Comparison of ENCODE assay signal across 11 cellular contexts in the genomic region with DNA sequence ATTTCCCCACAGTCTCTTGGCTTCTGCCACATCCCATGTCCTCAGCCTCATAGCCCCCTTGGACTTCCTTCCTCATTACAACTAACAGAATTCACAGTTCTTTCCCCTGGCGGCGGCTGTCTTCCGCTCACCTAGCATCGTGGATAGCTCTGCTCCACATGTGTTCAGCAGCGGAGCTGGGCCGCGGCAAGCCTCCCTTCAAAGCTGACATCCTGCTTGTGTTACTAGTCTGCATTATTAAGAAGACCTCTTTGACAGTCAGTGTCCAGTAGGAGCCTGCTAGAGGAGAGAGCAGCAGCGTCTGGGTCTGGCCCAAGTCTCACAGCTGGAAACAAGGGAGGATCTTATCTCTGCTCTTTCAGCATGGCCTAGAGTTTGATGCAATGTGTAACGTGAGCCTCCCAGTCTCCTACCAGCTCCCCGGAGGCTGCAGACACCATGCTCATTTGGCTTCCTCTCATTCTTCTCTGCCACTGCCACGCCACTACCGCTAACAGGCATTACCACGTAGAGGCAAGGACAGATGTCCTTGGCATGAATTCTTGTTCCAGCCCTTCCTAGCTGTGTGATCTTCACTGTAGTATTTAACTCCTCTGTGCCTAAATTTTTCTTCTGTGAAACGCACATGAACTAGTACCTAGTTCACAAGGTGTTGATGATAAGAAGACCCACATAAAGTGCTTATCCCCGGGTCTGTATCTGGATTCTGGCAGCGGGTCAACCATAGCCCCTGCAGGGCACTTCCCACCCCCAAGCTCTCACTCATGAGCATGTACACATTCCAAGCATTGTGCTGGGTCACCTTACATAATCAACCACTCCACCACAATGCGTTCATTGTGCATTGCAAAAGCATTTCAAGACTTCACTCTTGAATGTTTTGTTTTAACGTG.
DNase-seq lines count a peak whose midpoint lies in the region; ATAC-seq and TF ChIP-seq lines count a peak whose summit lies in the region.
"Had no signal": no experiment of that assay in that cellular context is flagged by ENCODE, and none has a peak within 500 bp of the region (broad histone marks: within the 10 kb centered on the region; RNA-seq: fewer than 3 reads in every experiment).

No MANE protein-coding gene starts in this region.

- no peaks in the 10 kb centered on the region for H3K36me3 Mint-ChIP-seq in activated CD4-positive, alpha-beta T cell treated with anti-CD3 and anti-CD28 coated beads, Interleukin-2, amount 10 ng/mL, durations not matched to agents 7 days and 5 days (ENCODE audit: low read depth)

- no peak for TF ChIP-seq POLR2A in esophagus muscularis mucosa (IDR thresholded peaks at IDR 0.05; ENCODE audit: low read depth)

- DNase-seq in activated CD4-positive, alpha-beta T cell treated with anti-CD3 and anti-CD28 coated beads, Interleukin-2, amount 10 ng/mL, durations not matched to agents 7 days and 5 days = no peak
- DNase-seq in activated CD4-positive, alpha-beta T cell treated with anti-CD3 and anti-CD28 coated beads for 4 hours = no peak
- DNase-seq in UCSD-AML1 (lab: John Stamatoyannopoulos, UW; ENCODE audit: unreplicated experiment) (peak; percentile 42), left cardiac atrium (peak; percentile 57), smooth muscle cell (lab: John Stamatoyannopoulos, UW; ENCODE audit: unreplicated experiment) (no peak), mesenteric fat pad (ENCODE audit: low spot score) (no peak), esophagus muscularis mucosa (ENCODE audit: extremely low spot score) (no peak), NCI-H510A (lab: John Stamatoyannopoulos, UW) (no peak)
- DNase-seq: stimulated activated CD4-positive, alpha-beta T cell treated with anti-CD3 and anti-CD28 coated beads, Interleukin-15, amount 100 ng/mL, for 24 hours had no signal

- H3K27me3 Mint-ChIP-seq in activated CD4-positive, alpha-beta T cell treated with anti-CD3 and anti-CD28 coated beads, Interleukin-2, amount 10 ng/mL, durations not matched to agents 7 days and 5 days = no peaks in the 10 kb centered on the region
- H3K27me3 Mint-ChIP-seq: dendritic cell treated with granulocyte-macrophage colony-stimulating factor and Interleukin-4, amounts not matched to agents 40 ng/mL and 50 ng/mL, for 4 days had no signal

- no peak overlapping the region for H3K4me3 Mint-ChIP-seq in activated CD4-positive, alpha-beta T cell treated with anti-CD3 and anti-CD28 coated beads, Interleukin-2, amount 10 ng/mL, durations not matched to agents 7 days and 5 days
- H3K4me3 Mint-ChIP-seq: dendritic cell treated with granulocyte-macrophage colony-stimulating factor and Interleukin-4, amounts not matched to agents 40 ng/mL and 50 ng/mL, for 4 days had no signal

- peaks cover 79% of the 10 kb centered on the region for H3K4me1 Mint-ChIP-seq in activated CD4-positive, alpha-beta T cell treated with anti-CD3 and anti-CD28 coated beads, Interleukin-2, amount 10 ng/mL, durations not matched to agents 7 days and 5 days

- peak overlapping the region; percentile 80 for H3K27ac Mint-ChIP-seq in activated CD4-positive, alpha-beta T cell treated with anti-CD3 and anti-CD28 coated beads, Interleukin-2, amount 10 ng/mL, durations not matched to agents 7 days and 5 days
- H3K27ac Mint-ChIP-seq: dendritic cell treated with granulocyte-macrophage colony-stimulating factor and Interleukin-4, amounts not matched to agents 40 ng/mL and 50 ng/mL, for 4 days had no signal

- no peaks in the 10 kb centered on the region for H3K79me2 ChIP-seq in smooth muscle cell (ENCODE audit: low read depth)

- H3F3A ChIP-seq in smooth muscle cell (ENCODE audit: low read depth) = peaks cover 3% of the 10 kb centered on the region

- H3K9ac ChIP-seq in smooth muscle cell (ENCODE audit: low read depth) = no peak overlapping the region
- H3K9ac ChIP-seq: BLaER1 treated with 17β-estradiol and CSF1 and Interleukin-3, amounts not matched to agents 10 nM and 100 nM had no signal

- intact Hi-C loops in left cardiac atrium (cut with DNase I) (no loop called here), esophagus muscularis mucosa (cut with DNase I) (no loop called here)

- H3K9me3 Mint-ChIP-seq in activated CD4-positive, alpha-beta T cell treated with anti-CD3 and anti-CD28 coated beads, Interleukin-2, amount 10 ng/mL, durations not matched to agents 7 days and 5 days = no peaks in the 10 kb centered on the region
- H3K9me3 Mint-ChIP-seq: dendritic cell treated with granulocyte-macrophage colony-stimulating factor and Interleukin-4, amounts not matched to agents 40 ng/mL and 50 ng/mL, for 4 days had no signal

- CTCF ChIA-PET in activated CD4-positive, alpha-beta T cell treated with anti-CD3 and anti-CD28 coated beads, Interleukin-2, amount 10 ng/mL, durations not matched to agents 7 days and 5 days (lab: Charles Lee) = interaction anchor here (0.6 to 6.3 kb wide), 12 partner anchors 8 to 463 kb away, joined by 3 to 31 read pairs (median 7); no protein-coding TSS in a partner anchor

- H3K27me3 ChIP-seq in smooth muscle cell (ENCODE audit: low read depth) (peaks cover 3% of the 10 kb centered on the region), esophagus muscularis mucosa (peaks cover 0 to 12% (median 0%) of the 10 kb centered on the region in 4 donors)
- H3K27me3 ChIP-seq: BLaER1 treated with 17β-estradiol and CSF1 and Interleukin-3, amounts not matched to agents 10 nM and 100 nM had no signal

- no peaks in the 10 kb centered on the region for H4K20me1 ChIP-seq in smooth muscle cell (ENCODE audit: low read depth)
- H4K20me1 ChIP-seq: BLaER1 treated with 17β-estradiol and CSF1 and Interleukin-3, amounts not matched to agents 10 nM and 100 nM had no signal

- H3K36me3 ChIP-seq in smooth muscle cell (ENCODE audit: low read depth) (no peaks in the 10 kb centered on the region), esophagus muscularis mucosa (no peaks in the 10 kb centered on the region)
- H3K36me3 ChIP-seq: BLaER1 treated with 17β-estradiol and CSF1 and Interleukin-3, amounts not matched to agents 10 nM and 100 nM had no signal

- TF ChIP-seq EP300 in esophagus muscularis mucosa (IDR thresholded peaks at IDR 0.05) = no peak

- H3K4me2 ChIP-seq in smooth muscle cell = peak overlapping the region; percentile 54
- H3K4me2 ChIP-seq: BLaER1 treated with 17β-estradiol and CSF1 and Interleukin-3, amounts not matched to agents 10 nM and 100 nM had no signal

- TF ChIP-seq CTCF in smooth muscle cell (IDR thresholded peaks at IDR 0.05; ENCODE audit: borderline replicate concordance, insufficient read depth, poor library complexity, severe bottlenecking) (no peak), esophagus muscularis mucosa (IDR thresholded peaks at IDR 0.05) (no peak)

- POLR2A ChIA-PET in activated CD4-positive, alpha-beta T cell treated with anti-CD3 and anti-CD28 coated beads, Interleukin-2, amount 10 ng/mL, durations not matched to agents 7 days and 5 days (lab: Charles Lee) = no interaction called here

- H3K27ac ChIP-seq in smooth muscle cell (ENCODE audit: low read depth) = peak overlapping the region; percentile 4
- H3K27ac ChIP-seq in esophagus muscularis mucosa (replicated peaks in 1 of 4) = no peak overlapping the region
- H3K27ac ChIP-seq: BLaER1 treated with 17β-estradiol and CSF1 and Interleukin-3, amounts not matched to agents 10 nM and 100 nM had no signal

- H3K9me3 ChIP-seq in smooth muscle cell (replicated peaks; ENCODE audit: low read depth) = no peaks in the 10 kb centered on the region
- no peaks in the 10 kb centered on the region for H3K9me3 ChIP-seq in esophagus muscularis mucosa
- H3K9me3 ChIP-seq: BLaER1 treated with 17β-estradiol and CSF1 and Interleukin-3, amounts not matched to agents 10 nM and 100 nM had no signal

- ATAC-seq in left cardiac atrium = peak; percentile 93 to 96

- 34% methylated on average over 18 of the region's 18 CpGs for WGBS in smooth muscle cell (ENCODE audit: low lambda C conversion rate)
- 60% methylated on average over 18 of the region's 18 CpGs for WGBS in esophagus muscularis mucosa

- H3K4me3 ChIP-seq in smooth muscle cell = no peak overlapping the region
- no peak overlapping the region for H3K4me3 ChIP-seq in esophagus muscularis mucosa
- H3K4me3 ChIP-seq: BLaER1 treated with 17β-estradiol and CSF1 and Interleukin-3, amounts not matched to agents 10 nM and 100 nM had no signal

- H2AFZ ChIP-seq in smooth muscle cell (ENCODE audit: low read depth) = no peak overlapping the region

- peaks cover 16% of the 10 kb centered on the region for H3K4me1 ChIP-seq in smooth muscle cell (ENCODE audit: low read depth)
- H3K4me1 ChIP-seq in esophagus muscularis mucosa = no peaks in the 10 kb centered on the region
- H3K4me1 ChIP-seq: BLaER1 treated with 17β-estradiol and CSF1 and Interleukin-3, amounts not matched to agents 10 nM and 100 nM had no signal

Comparison
In these comparisons a context has a peak if more than half of its experiments do, and no peak if none do; other contexts are left out.
1. DNase-seq: peak in UCSD-AML1 (single experiment) and left cardiac atrium (single experiment); none in activated CD4-positive, alpha-beta T cell treated with anti-CD3 and anti-CD28 coated beads, Interleukin-2, amount 10 ng/mL, durations not matched to agents 7 days and 5 days (single experiment), activated CD4-positive, alpha-beta T cell treated with anti-CD3 and anti-CD28 coated beads for 4 hours (0 of 2), smooth muscle cell (single experiment), mesenteric fat pad (single experiment), esophagus muscularis mucosa (single experiment) and NCI-H510A (single experiment).